Comparison of ENCODE assay signal across 8 cellular contexts in genomic region chr15:55587321-55588069, GRCh38. TPM values are rescaled to one million over a fixed set of nuclear protein-coding genes. Genes with fewer than 3 reads are reported as not detected.
DNase-seq lines count a peak whose midpoint lies in the region; ATAC-seq and TF ChIP-seq lines count a peak whose summit lies in the region.

No MANE protein-coding gene starts in this region.

- H3K9me3 ChIP-seq in right atrium auricular region, result no peaks in the 10 kb centered on the region

- H3K4me1 Mint-ChIP-seq in activated naive CD8-positive, alpha-beta T cell treated with anti-CD3 and anti-CD28 coated beads, Interleukin-2, amount 50 U/mL, for 24 hours, result peaks cover 2% of the 10 kb centered on the region

- peak overlapping the region; percentile 56 to 69 for H3K4me3 ChIP-seq in right atrium auricular region
- peak overlapping the region; percentile 71 for H3K4me3 ChIP-seq in rectal smooth muscle tissue (ENCODE audit: low read length)

- H3K27ac Mint-ChIP-seq in activated naive CD8-positive, alpha-beta T cell treated with anti-CD3 and anti-CD28 coated beads, Interleukin-2, amount 50 U/mL, for 24 hours, result no peak overlapping the region

- DNase-seq in CD1c-positive myeloid dendritic cell (ENCODE audit: extremely low spot score) (peak; percentile 6), NCI-H1092 treated with DMSO at 0.1 percent for 48 hours (lab: John Stamatoyannopoulos, UW) (peak; percentile 31), right atrium auricular region (ENCODE audit: low spot score) (no peak)
- peak; percentile 20 for DNase-seq in activated naive CD8-positive, alpha-beta T cell treated with anti-CD3 and anti-CD28 coated beads, Interleukin-2, amount 50 U/mL, for 24 hours

- TF ChIP-seq CTCF in right atrium auricular region (IDR thresholded peaks at IDR 0.05), result no peak

- H3K27ac ChIP-seq in right atrium auricular region (peak overlapping the region; percentile 70 to 75), rectal smooth muscle tissue (ENCODE audit: low read depth, low read length) (peak overlapping the region; percentile 70)

- H3K4me1 ChIP-seq in right atrium auricular region (peaks cover 0 to 9% of the 10 kb centered on the region in 2 donors), rectal smooth muscle tissue (ENCODE audit: control insufficient read depth, insufficient read depth, low read length) (peaks cover 11% of the 10 kb centered on the region)

- H3K36me3 Mint-ChIP-seq in activated naive CD8-positive, alpha-beta T cell treated with anti-CD3 and anti-CD28 coated beads, Interleukin-2, amount 50 U/mL, for 24 hours (ENCODE audit: low read depth), result peaks cover 5% of the 10 kb centered on the region

- no peaks in the 10 kb centered on the region for H3K9me3 Mint-ChIP-seq in activated naive CD8-positive, alpha-beta T cell treated with anti-CD3 and anti-CD28 coated beads, Interleukin-2, amount 50 U/mL, for 24 hours

- H3K4me3 Mint-ChIP-seq in activated naive CD8-positive, alpha-beta T cell treated with anti-CD3 and anti-CD28 coated beads, Interleukin-2, amount 50 U/mL, for 24 hours, result no peak overlapping the region

- peaks cover 48% of the 10 kb centered on the region for H3K27me3 Mint-ChIP-seq in activated naive CD8-positive, alpha-beta T cell treated with anti-CD3 and anti-CD28 coated beads, Interleukin-2, amount 50 U/mL, for 24 hours

- ATAC-seq in GM19395 (IDR thresholded peaks at IDR 0.05; ENCODE audit: unreplicated experiment) (peak; percentile 42), GM19467 (IDR thresholded peaks at IDR 0.05; ENCODE audit: unreplicated experiment) (no peak), HG03025 (IDR thresholded peaks at IDR 0.05; ENCODE audit: low FRiP score, unreplicated experiment) (no peak)
- peak; percentile 9 for ATAC-seq in activated naive CD8-positive, alpha-beta T cell treated with anti-CD3 and anti-CD28 coated beads, Interleukin-2, amount 50 U/mL, for 24 hours

- no peak overlapping the region for H3K9ac ChIP-seq in rectal smooth muscle tissue (ENCODE audit: low read length)

- H3K36me3 ChIP-seq in right atrium auricular region, result no peaks in the 10 kb centered on the region
- no peaks in the 10 kb centered on the region for H3K36me3 ChIP-seq in rectal smooth muscle tissue (ENCODE audit: control insufficient read depth, insufficient read depth, low read length)

- H3K27me3 ChIP-seq in right atrium auricular region, result no peaks in the 10 kb centered on the region
- peaks cover 8% of the 10 kb centered on the region for H3K27me3 ChIP-seq in rectal smooth muscle tissue (ENCODE audit: control insufficient read depth, insufficient read depth, low read length)

RNA-seq across cellular contexts. Expression of gene PYGO1, which starts 0.7 kb away (rescaled TPM):
- 1 to 10 TPM; 4.3 to 6.3 TPM for total RNA-seq in right atrium auricular region

Comparison
In these comparisons a context has a peak if more than half of its experiments do, and no peak if none do; other contexts are left out.
1. ATAC-seq: peak in GM19395 (single experiment) and activated naive CD8-positive, alpha-beta T cell treated with anti-CD3 and anti-CD28 coated beads, Interleukin-2, amount 50 U/mL, for 24 hours (single experiment); none in GM19467 (single experiment) and HG03025 (single experiment).